10 cellular contexts compared by ENCODE assay signal in the genomic region with DNA sequence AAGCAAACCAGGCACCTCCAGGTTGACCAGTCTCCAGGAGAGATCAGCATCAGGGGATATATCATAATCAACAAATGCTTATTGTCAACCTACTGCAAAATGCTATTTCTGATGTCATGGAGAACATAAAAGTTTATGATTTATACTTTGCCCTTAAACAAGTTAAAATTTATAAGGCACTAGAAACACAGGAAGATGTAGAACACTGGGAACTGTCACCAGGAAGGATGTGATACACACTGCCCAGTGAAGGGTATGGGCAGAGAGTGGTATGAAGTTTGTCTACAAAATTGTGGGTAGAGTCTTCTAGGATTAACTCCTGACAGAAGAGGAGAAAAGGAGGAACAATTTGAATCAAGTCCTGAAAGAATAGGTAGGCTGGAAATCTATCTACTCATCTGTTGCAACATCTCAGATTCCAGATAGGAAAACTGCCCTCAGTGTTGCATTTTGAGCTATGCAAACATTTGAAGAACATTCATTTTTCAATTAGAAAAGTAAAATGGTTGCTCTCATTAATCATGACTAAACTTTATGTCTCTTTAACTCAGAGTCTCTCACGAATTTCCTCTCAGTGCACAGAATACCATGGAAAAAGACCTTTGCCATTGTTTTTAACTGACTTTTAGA.
"Had no signal": no experiment of that assay in that cellular context is flagged by ENCODE, and none has a peak within 500 bp of the region (broad histone marks: within the 10 kb centered on the region; RNA-seq: fewer than 3 reads in every experiment).

No MANE protein-coding gene starts in this region.

- ATAC-seq: GM23338 had no signal

- H2AFZ ChIP-seq: GM23338 had no signal

- H3K4me2 ChIP-seq: GM23338 had no signal

- H3K4me3 ChIP-seq: GM23338, K562 had no signal

- FAIRE-seq: H1, H54, K562 had no signal

- DNase-seq: H9, HCEC 1CT, HFFc6, IMR-90, KG1 had no signal

- H3K27ac ChIP-seq: HL-60 had no signal
